1 cellular context compared by ENCODE assay signal in the genomic region with DNA sequence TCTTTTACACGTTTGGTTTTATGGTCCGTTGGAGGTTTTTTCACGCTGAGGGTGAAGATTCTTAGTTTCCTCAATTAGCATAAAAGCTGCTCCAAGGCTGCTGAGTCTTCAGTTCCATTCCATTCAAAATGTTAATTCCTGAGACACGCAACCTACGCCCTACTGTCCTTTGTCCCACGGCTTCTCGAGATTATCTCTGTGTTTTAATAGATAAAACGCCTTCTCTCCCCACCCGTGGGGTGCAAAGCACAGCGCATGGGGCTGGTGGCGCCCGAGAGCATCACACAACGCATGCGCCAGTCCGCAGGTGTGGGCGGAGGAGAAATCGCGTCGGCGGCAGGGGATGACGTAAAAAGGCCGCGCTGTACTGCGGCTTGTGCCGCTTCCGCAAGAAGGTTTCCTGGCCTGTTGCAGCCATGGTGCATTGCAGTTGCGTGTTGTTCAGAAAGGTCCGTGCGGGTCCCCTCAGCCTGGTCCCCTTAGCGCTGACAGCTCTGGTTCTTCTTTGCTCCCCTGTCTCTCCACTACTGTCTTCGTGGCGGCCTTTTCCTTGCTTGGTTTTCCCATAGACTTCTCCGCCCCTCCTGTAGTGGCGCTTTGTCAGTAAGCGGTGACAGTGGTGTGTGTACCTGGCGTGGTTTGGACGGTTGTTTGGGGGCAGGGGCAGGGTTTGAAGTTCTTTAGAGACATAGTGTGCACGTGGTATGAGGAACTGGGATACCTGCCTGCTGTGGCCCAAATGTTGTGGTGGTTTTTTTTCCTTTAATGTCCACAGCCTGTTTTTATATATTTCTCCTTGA.
TF ChIP-seq lines count a peak whose summit lies in the region.

A gene with protein sequence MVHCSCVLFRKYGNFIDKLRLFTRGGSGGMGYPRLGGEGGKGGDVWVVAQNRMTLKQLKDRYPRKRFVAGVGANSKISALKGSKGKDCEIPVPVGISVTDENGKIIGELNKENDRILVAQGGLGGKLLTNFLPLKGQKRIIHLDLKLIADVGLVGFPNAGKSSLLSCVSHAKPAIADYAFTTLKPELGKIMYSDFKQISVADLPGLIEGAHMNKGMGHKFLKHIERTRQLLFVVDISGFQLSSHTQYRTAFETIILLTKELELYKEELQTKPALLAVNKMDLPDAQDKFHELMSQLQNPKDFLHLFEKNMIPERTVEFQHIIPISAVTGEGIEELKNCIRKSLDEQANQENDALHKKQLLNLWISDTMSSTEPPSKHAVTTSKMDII (plus strand): TSS at position 391 of the 800 bp plus-strand sequence. CDS start 26 bp downstream, at position 417.

TF ChIP-seq in HEK293, 187 proteins besides CTCF, POLR2A, EP300 and RAD21 (continued from another document and continues in another):
- TF ChIP-seq, protein P1, sequence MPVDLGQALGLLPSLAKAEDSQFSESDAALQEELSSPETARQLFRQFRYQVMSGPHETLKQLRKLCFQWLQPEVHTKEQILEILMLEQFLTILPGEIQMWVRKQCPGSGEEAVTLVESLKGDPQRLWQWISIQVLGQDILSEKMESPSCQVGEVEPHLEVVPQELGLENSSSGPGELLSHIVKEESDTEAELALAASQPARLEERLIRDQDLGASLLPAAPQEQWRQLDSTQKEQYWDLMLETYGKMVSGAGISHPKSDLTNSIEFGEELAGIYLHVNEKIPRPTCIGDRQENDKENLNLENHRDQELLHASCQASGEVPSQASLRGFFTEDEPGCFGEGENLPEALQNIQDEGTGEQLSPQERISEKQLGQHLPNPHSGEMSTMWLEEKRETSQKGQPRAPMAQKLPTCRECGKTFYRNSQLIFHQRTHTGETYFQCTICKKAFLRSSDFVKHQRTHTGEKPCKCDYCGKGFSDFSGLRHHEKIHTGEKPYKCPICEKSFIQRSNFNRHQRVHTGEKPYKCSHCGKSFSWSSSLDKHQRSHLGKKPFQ (tag by site-specific recombination; IDR thresholded peaks at IDR 0.05), result no peak
- TF ChIP-seq, protein P2, sequence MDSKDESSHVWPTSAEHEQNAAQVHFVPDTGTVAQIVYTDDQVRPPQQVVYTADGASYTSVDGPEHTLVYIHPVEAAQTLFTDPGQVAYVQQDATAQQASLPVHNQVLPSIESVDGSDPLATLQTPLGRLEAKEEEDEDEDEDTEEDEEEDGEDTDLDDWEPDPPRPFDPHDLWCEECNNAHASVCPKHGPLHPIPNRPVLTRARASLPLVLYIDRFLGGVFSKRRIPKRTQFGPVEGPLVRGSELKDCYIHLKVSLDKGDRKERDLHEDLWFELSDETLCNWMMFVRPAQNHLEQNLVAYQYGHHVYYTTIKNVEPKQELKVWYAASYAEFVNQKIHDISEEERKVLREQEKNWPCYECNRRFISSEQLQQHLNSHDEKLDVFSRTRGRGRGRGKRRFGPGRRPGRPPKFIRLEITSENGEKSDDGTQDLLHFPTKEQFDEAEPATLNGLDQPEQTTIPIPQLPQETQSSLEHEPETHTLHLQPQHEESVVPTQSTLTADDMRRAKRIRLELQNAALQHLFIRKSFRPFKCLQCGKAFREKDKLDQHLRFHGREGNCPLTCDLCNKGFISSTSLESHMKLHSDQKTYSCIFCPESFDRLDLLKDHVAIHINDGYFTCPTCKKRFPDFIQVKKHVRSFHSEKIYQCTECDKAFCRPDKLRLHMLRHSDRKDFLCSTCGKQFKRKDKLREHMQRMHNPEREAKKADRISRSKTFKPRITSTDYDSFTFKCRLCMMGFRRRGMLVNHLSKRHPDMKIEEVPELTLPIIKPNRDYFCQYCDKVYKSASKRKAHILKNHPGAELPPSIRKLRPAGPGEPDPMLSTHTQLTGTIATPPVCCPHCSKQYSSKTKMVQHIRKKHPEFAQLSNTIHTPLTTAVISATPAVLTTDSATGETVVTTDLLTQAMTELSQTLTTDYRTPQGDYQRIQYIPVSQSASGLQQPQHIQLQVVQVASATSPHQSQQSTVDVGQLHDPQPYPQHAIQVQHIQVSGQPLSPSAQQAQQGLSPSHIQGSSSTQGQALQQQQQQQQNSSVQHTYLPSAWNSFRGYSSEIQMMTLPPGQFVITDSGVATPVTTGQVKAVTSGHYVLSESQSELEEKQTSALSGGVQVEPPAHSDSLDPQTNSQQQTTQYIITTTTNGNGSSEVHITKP (tag by site-specific recombination; IDR thresholded peaks at IDR 0.05), result no peak
- TF ChIP-seq, protein P3, sequence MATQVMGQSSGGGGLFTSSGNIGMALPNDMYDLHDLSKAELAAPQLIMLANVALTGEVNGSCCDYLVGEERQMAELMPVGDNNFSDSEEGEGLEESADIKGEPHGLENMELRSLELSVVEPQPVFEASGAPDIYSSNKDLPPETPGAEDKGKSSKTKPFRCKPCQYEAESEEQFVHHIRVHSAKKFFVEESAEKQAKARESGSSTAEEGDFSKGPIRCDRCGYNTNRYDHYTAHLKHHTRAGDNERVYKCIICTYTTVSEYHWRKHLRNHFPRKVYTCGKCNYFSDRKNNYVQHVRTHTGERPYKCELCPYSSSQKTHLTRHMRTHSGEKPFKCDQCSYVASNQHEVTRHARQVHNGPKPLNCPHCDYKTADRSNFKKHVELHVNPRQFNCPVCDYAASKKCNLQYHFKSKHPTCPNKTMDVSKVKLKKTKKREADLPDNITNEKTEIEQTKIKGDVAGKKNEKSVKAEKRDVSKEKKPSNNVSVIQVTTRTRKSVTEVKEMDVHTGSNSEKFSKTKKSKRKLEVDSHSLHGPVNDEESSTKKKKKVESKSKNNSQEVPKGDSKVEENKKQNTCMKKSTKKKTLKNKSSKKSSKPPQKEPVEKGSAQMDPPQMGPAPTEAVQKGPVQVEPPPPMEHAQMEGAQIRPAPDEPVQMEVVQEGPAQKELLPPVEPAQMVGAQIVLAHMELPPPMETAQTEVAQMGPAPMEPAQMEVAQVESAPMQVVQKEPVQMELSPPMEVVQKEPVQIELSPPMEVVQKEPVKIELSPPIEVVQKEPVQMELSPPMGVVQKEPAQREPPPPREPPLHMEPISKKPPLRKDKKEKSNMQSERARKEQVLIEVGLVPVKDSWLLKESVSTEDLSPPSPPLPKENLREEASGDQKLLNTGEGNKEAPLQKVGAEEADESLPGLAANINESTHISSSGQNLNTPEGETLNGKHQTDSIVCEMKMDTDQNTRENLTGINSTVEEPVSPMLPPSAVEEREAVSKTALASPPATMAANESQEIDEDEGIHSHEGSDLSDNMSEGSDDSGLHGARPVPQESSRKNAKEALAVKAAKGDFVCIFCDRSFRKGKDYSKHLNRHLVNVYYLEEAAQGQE (tag by site-specific recombination; IDR thresholded peaks at IDR 0.05), result no peak
- TF ChIP-seq, protein P4, sequence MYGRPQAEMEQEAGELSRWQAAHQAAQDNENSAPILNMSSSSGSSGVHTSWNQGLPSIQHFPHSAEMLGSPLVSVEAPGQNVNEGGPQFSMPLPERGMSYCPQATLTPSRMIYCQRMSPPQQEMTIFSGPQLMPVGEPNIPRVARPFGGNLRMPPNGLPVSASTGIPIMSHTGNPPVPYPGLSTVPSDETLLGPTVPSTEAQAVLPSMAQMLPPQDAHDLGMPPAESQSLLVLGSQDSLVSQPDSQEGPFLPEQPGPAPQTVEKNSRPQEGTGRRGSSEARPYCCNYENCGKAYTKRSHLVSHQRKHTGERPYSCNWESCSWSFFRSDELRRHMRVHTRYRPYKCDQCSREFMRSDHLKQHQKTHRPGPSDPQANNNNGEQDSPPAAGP (tag by site-specific recombination; IDR thresholded peaks at IDR 0.05), result 0 out of 2 replicates have a peak, but pooled peaks have one; percentile 15
- TF ChIP-seq SP7 (tag by site-specific recombination; IDR thresholded peaks at IDR 0.05), result peak; percentile 51
- TF ChIP-seq, protein P5, sequence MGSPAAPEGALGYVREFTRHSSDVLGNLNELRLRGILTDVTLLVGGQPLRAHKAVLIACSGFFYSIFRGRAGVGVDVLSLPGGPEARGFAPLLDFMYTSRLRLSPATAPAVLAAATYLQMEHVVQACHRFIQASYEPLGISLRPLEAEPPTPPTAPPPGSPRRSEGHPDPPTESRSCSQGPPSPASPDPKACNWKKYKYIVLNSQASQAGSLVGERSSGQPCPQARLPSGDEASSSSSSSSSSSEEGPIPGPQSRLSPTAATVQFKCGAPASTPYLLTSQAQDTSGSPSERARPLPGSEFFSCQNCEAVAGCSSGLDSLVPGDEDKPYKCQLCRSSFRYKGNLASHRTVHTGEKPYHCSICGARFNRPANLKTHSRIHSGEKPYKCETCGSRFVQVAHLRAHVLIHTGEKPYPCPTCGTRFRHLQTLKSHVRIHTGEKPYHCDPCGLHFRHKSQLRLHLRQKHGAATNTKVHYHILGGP (tag by site-specific recombination; IDR thresholded peaks at IDR 0.05), result no peak
- TF ChIP-seq ZFHX2 (tag by site-specific recombination; conservative IDR thresholded peaks at IDR 0.05), result peak; percentile 95
- TF ChIP-seq ZEB2 (tag by site-specific recombination; IDR thresholded peaks at IDR 0.05), result 0 out of 2 replicates have a peak, but pooled peaks have one; percentile 34
- TF ChIP-seq EGR2 (tag by site-specific recombination; IDR thresholded peaks at IDR 0.05; ENCODE audit: low read depth), result peak; percentile 89
- TF ChIP-seq ZNF350 (tag by site-specific recombination; IDR thresholded peaks at IDR 0.05), result no peak
- no peak for TF ChIP-seq GFI1B (tag by site-specific recombination; IDR thresholded peaks at IDR 0.05)
- no peak for TF ChIP-seq ZNF701 (tag by site-specific recombination; IDR thresholded peaks at IDR 0.05)
- TF ChIP-seq ZBTB21 (tag by site-specific recombination; IDR thresholded peaks at IDR 0.05), result peak; percentile 91
- TF ChIP-seq, protein P6, sequence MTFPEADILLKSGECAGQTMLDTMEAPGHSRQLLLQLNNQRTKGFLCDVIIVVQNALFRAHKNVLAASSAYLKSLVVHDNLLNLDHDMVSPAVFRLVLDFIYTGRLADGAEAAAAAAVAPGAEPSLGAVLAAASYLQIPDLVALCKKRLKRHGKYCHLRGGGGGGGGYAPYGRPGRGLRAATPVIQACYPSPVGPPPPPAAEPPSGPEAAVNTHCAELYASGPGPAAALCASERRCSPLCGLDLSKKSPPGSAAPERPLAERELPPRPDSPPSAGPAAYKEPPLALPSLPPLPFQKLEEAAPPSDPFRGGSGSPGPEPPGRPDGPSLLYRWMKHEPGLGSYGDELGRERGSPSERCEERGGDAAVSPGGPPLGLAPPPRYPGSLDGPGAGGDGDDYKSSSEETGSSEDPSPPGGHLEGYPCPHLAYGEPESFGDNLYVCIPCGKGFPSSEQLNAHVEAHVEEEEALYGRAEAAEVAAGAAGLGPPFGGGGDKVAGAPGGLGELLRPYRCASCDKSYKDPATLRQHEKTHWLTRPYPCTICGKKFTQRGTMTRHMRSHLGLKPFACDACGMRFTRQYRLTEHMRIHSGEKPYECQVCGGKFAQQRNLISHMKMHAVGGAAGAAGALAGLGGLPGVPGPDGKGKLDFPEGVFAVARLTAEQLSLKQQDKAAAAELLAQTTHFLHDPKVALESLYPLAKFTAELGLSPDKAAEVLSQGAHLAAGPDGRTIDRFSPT (tag by site-specific recombination; IDR thresholded peaks at IDR 0.05), result no peak
- TF ChIP-seq REPIN1 (tag by site-specific recombination; IDR thresholded peaks at IDR 0.05; ENCODE audit: low read depth), result no peak
- TF ChIP-seq, protein P7, sequence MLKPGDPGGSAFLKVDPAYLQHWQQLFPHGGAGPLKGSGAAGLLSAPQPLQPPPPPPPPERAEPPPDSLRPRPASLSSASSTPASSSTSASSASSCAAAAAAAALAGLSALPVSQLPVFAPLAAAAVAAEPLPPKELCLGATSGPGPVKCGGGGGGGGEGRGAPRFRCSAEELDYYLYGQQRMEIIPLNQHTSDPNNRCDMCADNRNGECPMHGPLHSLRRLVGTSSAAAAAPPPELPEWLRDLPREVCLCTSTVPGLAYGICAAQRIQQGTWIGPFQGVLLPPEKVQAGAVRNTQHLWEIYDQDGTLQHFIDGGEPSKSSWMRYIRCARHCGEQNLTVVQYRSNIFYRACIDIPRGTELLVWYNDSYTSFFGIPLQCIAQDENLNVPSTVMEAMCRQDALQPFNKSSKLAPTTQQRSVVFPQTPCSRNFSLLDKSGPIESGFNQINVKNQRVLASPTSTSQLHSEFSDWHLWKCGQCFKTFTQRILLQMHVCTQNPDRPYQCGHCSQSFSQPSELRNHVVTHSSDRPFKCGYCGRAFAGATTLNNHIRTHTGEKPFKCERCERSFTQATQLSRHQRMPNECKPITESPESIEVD (tag by site-specific recombination; IDR thresholded peaks at IDR 0.05), result no peak
- no peak for TF ChIP-seq YY2 (tag by site-specific recombination; IDR thresholded peaks at IDR 0.05)
- TF ChIP-seq ZBTB7A (tag by site-specific recombination; IDR thresholded peaks at IDR 0.05; ENCODE audit: low read depth), result no peak
- TF ChIP-seq ZNF112 (tag by site-specific recombination; IDR thresholded peaks at IDR 0.05), result no peak
- TF ChIP-seq, protein P8, sequence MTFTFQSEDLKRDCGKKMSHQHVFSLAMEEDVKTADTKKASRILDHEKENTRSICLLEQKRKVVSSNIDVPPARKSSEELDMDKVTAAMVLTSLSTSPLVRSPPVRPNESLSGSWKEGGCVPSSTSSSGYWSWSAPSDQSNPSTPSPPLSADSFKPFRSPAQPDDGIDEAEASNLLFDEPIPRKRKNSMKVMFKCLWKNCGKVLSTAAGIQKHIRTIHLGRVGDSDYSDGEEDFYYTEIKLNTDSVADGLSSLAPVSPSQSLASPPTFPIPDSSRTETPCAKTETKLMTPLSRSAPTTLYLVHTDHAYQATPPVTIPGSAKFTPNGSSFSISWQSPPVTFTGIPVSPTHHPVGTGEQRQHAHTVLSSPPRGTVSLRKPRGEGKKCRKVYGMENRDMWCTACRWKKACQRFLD (tag by site-specific recombination; IDR thresholded peaks at IDR 0.05), result no peak
- TF ChIP-seq, protein P9, sequence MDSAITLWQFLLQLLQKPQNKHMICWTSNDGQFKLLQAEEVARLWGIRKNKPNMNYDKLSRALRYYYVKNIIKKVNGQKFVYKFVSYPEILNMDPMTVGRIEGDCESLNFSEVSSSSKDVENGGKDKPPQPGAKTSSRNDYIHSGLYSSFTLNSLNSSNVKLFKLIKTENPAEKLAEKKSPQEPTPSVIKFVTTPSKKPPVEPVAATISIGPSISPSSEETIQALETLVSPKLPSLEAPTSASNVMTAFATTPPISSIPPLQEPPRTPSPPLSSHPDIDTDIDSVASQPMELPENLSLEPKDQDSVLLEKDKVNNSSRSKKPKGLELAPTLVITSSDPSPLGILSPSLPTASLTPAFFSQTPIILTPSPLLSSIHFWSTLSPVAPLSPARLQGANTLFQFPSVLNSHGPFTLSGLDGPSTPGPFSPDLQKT (IDR thresholded peaks at IDR 0.05; ENCODE audit: borderline replicate concordance, low read depth, low read length), result no peak
- no peak for TF ChIP-seq ZNF544 (tag by site-specific recombination; IDR thresholded peaks at IDR 0.05)
- peak; percentile 45; the same call in 1 of the 2 replicates for TF ChIP-seq ZNF660 (tag by site-specific recombination; IDR thresholded peaks at IDR 0.05)
- TF ChIP-seq, protein P10, sequence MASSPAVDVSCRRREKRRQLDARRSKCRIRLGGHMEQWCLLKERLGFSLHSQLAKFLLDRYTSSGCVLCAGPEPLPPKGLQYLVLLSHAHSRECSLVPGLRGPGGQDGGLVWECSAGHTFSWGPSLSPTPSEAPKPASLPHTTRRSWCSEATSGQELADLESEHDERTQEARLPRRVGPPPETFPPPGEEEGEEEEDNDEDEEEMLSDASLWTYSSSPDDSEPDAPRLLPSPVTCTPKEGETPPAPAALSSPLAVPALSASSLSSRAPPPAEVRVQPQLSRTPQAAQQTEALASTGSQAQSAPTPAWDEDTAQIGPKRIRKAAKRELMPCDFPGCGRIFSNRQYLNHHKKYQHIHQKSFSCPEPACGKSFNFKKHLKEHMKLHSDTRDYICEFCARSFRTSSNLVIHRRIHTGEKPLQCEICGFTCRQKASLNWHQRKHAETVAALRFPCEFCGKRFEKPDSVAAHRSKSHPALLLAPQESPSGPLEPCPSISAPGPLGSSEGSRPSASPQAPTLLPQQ (tag by site-specific recombination; IDR thresholded peaks at IDR 0.05), result no peak
- peak; percentile 23; the same call in 1 of the 2 replicates for TF ChIP-seq KLF1 (tag by site-specific recombination; IDR thresholded peaks at IDR 0.05)
- peak; percentile 78; the same call in 1 of the 2 replicates for TF ChIP-seq ZNF324 (tag by site-specific recombination; IDR thresholded peaks at IDR 0.05)
- TF ChIP-seq ZFP37 (tag by site-specific recombination; IDR thresholded peaks at IDR 0.05), result peak; percentile 69
- TF ChIP-seq ZNF529 (tag by site-specific recombination; IDR thresholded peaks at IDR 0.05; ENCODE audit: insufficient replicate concordance), result no peak
- TF ChIP-seq SETDB1 (IDR thresholded peaks at IDR 0.05; ENCODE audit: insufficient read length, low read length), result no peak
- TF ChIP-seq ZNF146 (tag by site-specific recombination; IDR thresholded peaks at IDR 0.05), result no peak
